In the genomic region with DNA sequence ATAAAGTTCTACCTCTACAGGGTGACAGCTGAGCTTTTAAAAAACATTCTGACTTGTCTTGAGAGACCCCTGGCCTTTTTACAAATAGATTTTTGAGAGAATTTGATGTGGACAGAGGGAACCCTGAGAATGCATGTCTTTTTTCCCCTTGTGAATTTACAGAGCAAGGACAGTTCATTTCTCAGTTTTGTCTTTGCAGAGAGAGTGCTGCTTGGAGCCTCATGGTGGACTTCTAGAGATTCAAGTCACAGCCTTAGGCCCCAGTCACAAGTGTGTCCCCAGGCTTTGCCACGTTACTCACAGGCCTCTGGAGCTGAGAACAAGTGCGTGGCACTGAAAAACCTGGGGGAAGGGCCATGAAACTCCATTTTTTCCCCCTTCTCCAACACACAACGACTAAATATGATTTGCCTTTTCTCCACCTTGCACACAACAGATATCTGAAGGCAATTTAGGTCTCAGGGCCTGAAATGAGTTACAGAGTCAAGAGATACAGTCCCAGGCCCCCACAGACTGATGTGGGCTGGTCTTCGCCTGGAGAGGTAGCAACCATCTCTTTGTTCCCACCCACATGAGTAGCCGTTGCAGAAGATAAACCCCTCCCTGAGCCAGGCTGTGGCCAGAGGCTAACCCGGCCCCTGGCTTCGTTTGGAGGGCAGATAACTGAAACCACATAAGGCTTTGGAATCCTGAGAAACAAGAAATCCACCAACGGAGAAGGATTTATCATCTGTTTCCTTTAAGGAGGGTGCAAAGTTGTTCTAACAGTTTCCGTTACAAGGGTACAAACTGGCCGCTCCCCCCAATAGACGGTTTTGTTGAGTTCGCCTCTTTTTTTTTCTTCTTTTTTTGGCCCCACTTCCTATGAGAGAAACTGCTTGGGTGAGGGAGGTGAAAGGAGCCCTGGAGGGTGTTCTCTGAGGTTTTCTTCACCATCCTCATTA, we compare ENCODE assay signal across 1 cellular context.
A peak's percentile ranks its signal among the peaks of the same experiment; 100 is the strongest.
TF ChIP-seq lines count a peak whose summit lies in the region.

No MANE protein-coding gene starts in this region.

TF ChIP-seq in K562, 482 proteins besides CTCF, POLR2A, EP300 and RAD21 (continued from another document and continues in another):
- TF ChIP-seq, protein P1, sequence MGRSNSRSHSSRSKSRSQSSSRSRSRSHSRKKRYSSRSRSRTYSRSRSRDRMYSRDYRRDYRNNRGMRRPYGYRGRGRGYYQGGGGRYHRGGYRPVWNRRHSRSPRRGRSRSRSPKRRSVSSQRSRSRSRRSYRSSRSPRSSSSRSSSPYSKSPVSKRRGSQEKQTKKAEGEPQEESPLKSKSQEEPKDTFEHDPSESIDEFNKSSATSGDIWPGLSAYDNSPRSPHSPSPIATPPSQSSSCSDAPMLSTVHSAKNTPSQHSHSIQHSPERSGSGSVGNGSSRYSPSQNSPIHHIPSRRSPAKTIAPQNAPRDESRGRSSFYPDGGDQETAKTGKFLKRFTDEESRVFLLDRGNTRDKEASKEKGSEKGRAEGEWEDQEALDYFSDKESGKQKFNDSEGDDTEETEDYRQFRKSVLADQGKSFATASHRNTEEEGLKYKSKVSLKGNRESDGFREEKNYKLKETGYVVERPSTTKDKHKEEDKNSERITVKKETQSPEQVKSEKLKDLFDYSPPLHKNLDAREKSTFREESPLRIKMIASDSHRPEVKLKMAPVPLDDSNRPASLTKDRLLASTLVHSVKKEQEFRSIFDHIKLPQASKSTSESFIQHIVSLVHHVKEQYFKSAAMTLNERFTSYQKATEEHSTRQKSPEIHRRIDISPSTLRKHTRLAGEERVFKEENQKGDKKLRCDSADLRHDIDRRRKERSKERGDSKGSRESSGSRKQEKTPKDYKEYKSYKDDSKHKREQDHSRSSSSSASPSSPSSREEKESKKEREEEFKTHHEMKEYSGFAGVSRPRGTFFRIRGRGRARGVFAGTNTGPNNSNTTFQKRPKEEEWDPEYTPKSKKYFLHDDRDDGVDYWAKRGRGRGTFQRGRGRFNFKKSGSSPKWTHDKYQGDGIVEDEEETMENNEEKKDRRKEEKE (IDR thresholded peaks at IDR 0.05; ENCODE audit: borderline replicate concordance in 1 of 2, control insufficient read depth in 1 of 2, low read depth in 2 of 2, low read length in 1 of 2) = 0 out of 4 replicates have a peak, but pooled peaks of 1 of the 2 experiments have one; percentile 79
- TF ChIP-seq ZNF586 (CRISPR knock-in tag; conservative IDR thresholded peaks at IDR 0.05) = 0 out of 2 replicates have a peak, but pooled peaks have one; percentile 9
- peak; percentile 83 for TF ChIP-seq L3MBTL2 (IDR thresholded peaks at IDR 0.05)
- TF ChIP-seq BHLHE40 (IDR thresholded peaks at IDR 0.05; ENCODE audit: low read length) = peak; percentile 4; the same call in 1 of the 2 replicates
- peak; percentile 53 for TF ChIP-seq TAF9B (IDR thresholded peaks at IDR 0.05; ENCODE audit: partially characterized antibody)
- TF ChIP-seq NUFIP1 (IDR thresholded peaks at IDR 0.05; ENCODE audit: partially characterized antibody) = no peak
- TF ChIP-seq, protein P2, sequence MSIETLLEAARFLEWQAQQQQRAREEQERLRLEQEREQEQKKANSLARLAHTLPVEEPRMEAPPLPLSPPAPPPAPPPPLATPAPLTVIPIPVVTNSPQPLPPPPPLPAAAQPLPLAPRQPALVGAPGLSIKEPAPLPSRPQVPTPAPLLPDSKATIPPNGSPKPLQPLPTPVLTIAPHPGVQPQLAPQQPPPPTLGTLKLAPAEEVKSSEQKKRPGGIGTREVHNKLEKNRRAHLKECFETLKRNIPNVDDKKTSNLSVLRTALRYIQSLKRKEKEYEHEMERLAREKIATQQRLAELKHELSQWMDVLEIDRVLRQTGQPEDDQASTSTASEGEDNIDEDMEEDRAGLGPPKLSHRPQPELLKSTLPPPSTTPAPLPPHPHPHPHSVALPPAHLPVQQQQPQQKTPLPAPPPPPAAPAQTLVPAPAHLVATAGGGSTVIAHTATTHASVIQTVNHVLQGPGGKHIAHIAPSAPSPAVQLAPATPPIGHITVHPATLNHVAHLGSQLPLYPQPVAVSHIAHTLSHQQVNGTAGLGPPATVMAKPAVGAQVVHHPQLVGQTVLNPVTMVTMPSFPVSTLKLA (conservative IDR thresholded peaks at IDR 0.05) = peak; percentile 47 to 71; a peak in 3 of 4 replicates
- TF ChIP-seq MAZ (CRISPR knock-in tag; conservative IDR thresholded peaks at IDR 0.05 in 1 of 2, IDR thresholded peaks at IDR 0.05 in 1 of 2) = peak in 1 of 2 experiments; percentile 78; a peak in 3 of 4 replicates
- no peak for TF ChIP-seq NR2C1 (IDR thresholded peaks at IDR 0.05)
- peak; percentile 57 for TF ChIP-seq NR2C1 (tag; IDR thresholded peaks at IDR 0.05)
- TF ChIP-seq, protein P3, sequence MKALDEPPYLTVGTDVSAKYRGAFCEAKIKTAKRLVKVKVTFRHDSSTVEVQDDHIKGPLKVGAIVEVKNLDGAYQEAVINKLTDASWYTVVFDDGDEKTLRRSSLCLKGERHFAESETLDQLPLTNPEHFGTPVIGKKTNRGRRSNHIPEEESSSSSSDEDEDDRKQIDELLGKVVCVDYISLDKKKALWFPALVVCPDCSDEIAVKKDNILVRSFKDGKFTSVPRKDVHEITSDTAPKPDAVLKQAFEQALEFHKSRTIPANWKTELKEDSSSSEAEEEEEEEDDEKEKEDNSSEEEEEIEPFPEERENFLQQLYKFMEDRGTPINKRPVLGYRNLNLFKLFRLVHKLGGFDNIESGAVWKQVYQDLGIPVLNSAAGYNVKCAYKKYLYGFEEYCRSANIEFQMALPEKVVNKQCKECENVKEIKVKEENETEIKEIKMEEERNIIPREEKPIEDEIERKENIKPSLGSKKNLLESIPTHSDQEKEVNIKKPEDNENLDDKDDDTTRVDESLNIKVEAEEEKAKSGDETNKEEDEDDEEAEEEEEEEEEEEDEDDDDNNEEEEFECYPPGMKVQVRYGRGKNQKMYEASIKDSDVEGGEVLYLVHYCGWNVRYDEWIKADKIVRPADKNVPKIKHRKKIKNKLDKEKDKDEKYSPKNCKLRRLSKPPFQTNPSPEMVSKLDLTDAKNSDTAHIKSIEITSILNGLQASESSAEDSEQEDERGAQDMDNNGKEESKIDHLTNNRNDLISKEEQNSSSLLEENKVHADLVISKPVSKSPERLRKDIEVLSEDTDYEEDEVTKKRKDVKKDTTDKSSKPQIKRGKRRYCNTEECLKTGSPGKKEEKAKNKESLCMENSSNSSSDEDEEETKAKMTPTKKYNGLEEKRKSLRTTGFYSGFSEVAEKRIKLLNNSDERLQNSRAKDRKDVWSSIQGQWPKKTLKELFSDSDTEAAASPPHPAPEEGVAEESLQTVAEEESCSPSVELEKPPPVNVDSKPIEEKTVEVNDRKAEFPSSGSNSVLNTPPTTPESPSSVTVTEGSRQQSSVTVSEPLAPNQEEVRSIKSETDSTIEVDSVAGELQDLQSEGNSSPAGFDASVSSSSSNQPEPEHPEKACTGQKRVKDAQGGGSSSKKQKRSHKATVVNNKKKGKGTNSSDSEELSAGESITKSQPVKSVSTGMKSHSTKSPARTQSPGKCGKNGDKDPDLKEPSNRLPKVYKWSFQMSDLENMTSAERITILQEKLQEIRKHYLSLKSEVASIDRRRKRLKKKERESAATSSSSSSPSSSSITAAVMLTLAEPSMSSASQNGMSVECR (CRISPR knock-in tag; IDR thresholded peaks at IDR 0.05) = peak; percentile 58; the same call in 1 of the 2 replicates
- no peak for TF ChIP-seq RBM34 (IDR thresholded peaks at IDR 0.05; ENCODE audit: borderline replicate concordance, insufficient read depth, low read length)
- peak; percentile 64; the same call in 1 of the 2 replicates for TF ChIP-seq FOSL1 (tag; conservative IDR thresholded peaks at IDR 0.05)
- TF ChIP-seq RCOR1 (IDR thresholded peaks at IDR 0.05; ENCODE audit: borderline replicate concordance in 1 of 2, low read depth in 2 of 2, low read length in 2 of 2) = peak; percentile 78 to 88
- no peak for TF ChIP-seq ZNF184 (CRISPR knock-in tag; IDR thresholded peaks at IDR 0.05)
- TF ChIP-seq, protein P4, sequence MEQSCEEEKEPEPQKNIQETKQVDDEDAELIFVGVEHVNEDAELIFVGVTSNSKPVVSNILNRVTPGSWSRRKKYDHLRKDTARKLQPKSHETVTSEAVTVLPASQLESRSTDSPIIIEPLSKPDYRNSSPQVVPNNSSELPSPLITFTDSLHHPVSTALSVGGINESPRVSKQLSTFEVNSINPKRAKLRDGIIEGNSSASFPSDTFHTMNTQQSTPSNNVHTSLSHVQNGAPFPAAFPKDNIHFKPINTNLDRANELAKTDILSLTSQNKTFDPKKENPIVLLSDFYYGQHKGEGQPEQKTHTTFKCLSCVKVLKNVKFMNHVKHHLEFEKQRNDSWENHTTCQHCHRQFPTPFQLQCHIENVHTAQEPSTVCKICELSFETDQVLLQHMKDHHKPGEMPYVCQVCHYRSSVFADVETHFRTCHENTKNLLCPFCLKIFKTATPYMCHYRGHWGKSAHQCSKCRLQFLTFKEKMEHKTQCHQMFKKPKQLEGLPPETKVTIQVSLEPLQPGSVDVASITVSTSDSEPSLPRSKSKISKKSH (CRISPR knock-in tag; IDR thresholded peaks at IDR 0.05) = no peak
- TF ChIP-seq, protein P5, sequence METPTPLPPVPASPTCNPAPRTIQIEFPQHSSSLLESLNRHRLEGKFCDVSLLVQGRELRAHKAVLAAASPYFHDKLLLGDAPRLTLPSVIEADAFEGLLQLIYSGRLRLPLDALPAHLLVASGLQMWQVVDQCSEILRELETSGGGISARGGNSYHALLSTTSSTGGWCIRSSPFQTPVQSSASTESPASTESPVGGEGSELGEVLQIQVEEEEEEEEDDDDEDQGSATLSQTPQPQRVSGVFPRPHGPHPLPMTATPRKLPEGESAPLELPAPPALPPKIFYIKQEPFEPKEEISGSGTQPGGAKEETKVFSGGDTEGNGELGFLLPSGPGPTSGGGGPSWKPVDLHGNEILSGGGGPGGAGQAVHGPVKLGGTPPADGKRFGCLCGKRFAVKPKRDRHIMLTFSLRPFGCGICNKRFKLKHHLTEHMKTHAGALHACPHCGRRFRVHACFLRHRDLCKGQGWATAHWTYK (CRISPR knock-in tag; IDR thresholded peaks at IDR 0.05) = peak; percentile 48
- TF ChIP-seq GATAD2A (IDR thresholded peaks at IDR 0.05) = no peak
- peak; percentile 96 for TF ChIP-seq POLR2H (tag; IDR thresholded peaks at IDR 0.05; ENCODE audit: low read depth)
- no peak for TF ChIP-seq OTX1 (CRISPR knock-in tag; IDR thresholded peaks at IDR 0.05)
- TF ChIP-seq, protein P6, sequence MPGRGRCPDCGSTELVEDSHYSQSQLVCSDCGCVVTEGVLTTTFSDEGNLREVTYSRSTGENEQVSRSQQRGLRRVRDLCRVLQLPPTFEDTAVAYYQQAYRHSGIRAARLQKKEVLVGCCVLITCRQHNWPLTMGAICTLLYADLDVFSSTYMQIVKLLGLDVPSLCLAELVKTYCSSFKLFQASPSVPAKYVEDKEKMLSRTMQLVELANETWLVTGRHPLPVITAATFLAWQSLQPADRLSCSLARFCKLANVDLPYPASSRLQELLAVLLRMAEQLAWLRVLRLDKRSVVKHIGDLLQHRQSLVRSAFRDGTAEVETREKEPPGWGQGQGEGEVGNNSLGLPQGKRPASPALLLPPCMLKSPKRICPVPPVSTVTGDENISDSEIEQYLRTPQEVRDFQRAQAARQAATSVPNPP (IDR thresholded peaks at IDR 0.05; ENCODE audit: borderline replicate concordance, insufficient read depth, insufficient read length) = no peak
- no peak; the same call in 1 of the 2 replicates for TF ChIP-seq GATAD2B (IDR thresholded peaks at IDR 0.05; ENCODE audit: borderline replicate concordance)
- TF ChIP-seq ZSCAN32 (CRISPR knock-in tag; IDR thresholded peaks at IDR 0.05) = peak; percentile 35; the same call in 1 of the 2 replicates
- TF ChIP-seq ZNF124 (CRISPR knock-in tag; IDR thresholded peaks at IDR 0.05) = no peak
- TF ChIP-seq KLF16 (IDR thresholded peaks at IDR 0.05) = no peak
- 0 out of 2 replicates have a peak, but pooled peaks have one; percentile 36 for TF ChIP-seq NFXL1 (CRISPR knock-in tag; IDR thresholded peaks at IDR 0.05)
- TF ChIP-seq ZNF699 (CRISPR knock-in tag; IDR thresholded peaks at IDR 0.05; ENCODE audit: insufficient replicate concordance) = no peak
- TF ChIP-seq, protein P7, sequence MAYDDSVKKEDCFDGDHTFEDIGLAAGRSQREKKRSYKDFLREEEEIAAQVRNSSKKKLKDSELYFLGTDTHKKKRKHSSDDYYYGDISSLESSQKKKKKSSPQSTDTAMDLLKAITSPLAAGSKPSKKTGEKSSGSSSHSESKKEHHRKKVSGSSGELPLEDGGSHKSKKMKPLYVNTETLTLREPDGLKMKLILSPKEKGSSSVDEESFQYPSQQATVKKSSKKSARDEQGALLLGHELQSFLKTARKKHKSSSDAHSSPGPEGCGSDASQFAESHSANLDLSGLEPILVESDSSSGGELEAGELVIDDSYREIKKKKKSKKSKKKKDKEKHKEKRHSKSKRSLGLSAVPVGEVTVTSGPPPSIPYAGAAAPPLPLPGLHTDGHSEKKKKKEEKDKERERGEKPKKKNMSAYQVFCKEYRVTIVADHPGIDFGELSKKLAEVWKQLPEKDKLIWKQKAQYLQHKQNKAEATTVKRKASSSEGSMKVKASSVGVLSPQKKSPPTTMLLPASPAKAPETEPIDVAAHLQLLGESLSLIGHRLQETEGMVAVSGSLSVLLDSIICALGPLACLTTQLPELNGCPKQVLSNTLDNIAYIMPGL (CRISPR knock-in tag; IDR thresholded peaks at IDR 0.05) = 0 out of 2 replicates have a peak, but pooled peaks have one; percentile 50
- no peak for TF ChIP-seq CHD1 (IDR thresholded peaks at IDR 0.05; ENCODE audit: low read length)
- TF ChIP-seq GTF2A2 (tag; IDR thresholded peaks at IDR 0.05) = 0 out of 2 replicates have a peak, but pooled peaks have one; percentile 44
- TF ChIP-seq IRF2 (CRISPR knock-in tag; IDR thresholded peaks at IDR 0.05) = no peak
- TF ChIP-seq, protein P8, sequence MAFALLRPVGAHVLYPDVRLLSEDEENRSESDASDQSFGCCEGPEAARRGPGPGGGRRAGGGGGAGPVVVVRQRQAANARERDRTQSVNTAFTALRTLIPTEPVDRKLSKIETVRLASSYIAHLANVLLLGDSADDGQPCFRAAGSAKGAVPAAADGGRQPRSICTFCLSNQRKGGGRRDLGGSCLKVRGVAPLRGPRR (CRISPR knock-in tag; IDR thresholded peaks at IDR 0.05) = 0 out of 2 replicates have a peak, but pooled peaks have one; percentile 60
- no peak for TF ChIP-seq BRF1 (IDR thresholded peaks at IDR 0.05; ENCODE audit: borderline replicate concordance, extremely low read depth, insufficient read length)
- no peak for TF ChIP-seq XRCC5 (IDR thresholded peaks at IDR 0.05; ENCODE audit: low read depth, low read length)
- TF ChIP-seq TBL1XR1 (IDR thresholded peaks at IDR 0.05; ENCODE audit: low read length in 2 of 2) = peak in 1 of 2 experiments; percentile 6; a peak in 1 of 4 replicates
- peak in 1 of 2 experiments; percentile 49; a peak in 1 of 4 replicates for TF ChIP-seq NRF1 (conservative IDR thresholded peaks at IDR 0.05 in 1 of 2, IDR thresholded peaks at IDR 0.05 in 1 of 2)
- TF ChIP-seq NCOA6 (IDR thresholded peaks at IDR 0.05) = no peak
- peak; percentile 83 for TF ChIP-seq EP400 (IDR thresholded peaks at IDR 0.05)
- TF ChIP-seq ZNF584 (CRISPR knock-in tag; IDR thresholded peaks at IDR 0.05; ENCODE audit: low read depth) = peak; percentile 42; the same call in 1 of the 2 replicates
- TF ChIP-seq ZNF766 (CRISPR knock-in tag; conservative IDR thresholded peaks at IDR 0.05) = peak; percentile 85
- TF ChIP-seq MED1 (CRISPR knock-in tag; IDR thresholded peaks at IDR 0.05; ENCODE audit: borderline replicate concordance) = no peak
- TF ChIP-seq ZNF197 (CRISPR knock-in tag; IDR thresholded peaks at IDR 0.05; ENCODE audit: low read depth) = peak; percentile 56
- TF ChIP-seq MEIS2 (IDR thresholded peaks at IDR 0.05; ENCODE audit: partially characterized antibody) = peak; percentile 48
- peak in 1 of 2 experiments; percentile 16; a peak in 1 of 4 replicates for TF ChIP-seq NONO (IDR thresholded peaks at IDR 0.05; ENCODE audit: low read depth in 2 of 2, low read length in 1 of 2)
- no peak for TF ChIP-seq CHD4 (IDR thresholded peaks at IDR 0.05; ENCODE audit: insufficient read depth, insufficient replicate concordance, low read depth, low read length, poor library complexity, severe bottlenecking)
- TF ChIP-seq SMAD3 (CRISPR knock-in tag; conservative IDR thresholded peaks at IDR 0.05) = no peak; the same call in 1 of the 2 replicates
- TF ChIP-seq TFAM (CRISPR knock-in tag; conservative IDR thresholded peaks at IDR 0.05) = no peak
- TF ChIP-seq ZNF583 (CRISPR knock-in tag; IDR thresholded peaks at IDR 0.05) = no peak
